8 cellular contexts compared by ENCODE assay signal in the genomic region with DNA sequence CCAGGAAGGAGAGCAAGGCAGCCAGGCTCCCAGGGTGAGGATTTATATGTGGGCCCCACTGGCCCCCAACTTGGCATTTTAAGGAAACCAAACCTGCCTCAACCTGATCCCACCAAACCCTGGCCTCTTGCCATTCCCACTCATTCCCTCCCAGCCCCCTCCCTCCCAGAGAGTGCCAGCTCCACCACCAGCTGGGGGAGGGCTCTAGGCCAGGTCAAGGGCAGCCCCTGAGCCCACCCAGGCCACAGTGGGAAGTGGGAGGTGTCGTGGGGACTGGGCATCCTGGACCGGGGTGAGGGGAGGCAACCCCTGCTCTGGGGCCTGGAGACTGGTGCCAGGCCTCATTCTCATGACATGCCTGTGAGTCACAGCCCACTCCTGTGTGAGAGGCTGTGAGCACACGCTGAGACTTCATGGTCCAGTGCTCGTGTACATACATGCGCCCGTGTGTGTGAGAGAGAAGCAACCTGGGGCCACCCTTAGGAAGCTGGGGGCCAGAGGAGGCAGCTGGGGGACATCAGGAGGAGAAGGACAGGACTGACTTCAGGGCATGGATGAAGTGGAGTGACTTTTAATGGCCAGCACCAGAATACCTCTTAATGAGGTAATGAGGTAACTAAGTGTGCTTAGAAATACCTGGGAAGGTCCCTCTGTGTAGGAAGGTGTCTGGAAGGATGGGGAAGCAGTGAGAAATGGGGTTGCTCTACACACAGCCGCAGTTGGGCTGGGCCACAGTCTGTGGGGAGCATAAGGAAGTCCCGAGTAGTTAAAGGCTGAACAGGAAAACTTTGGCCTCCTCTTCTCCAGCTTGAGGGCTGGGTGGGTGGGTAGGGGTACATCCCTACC. TPM values are rescaled to one million over a fixed set of nuclear protein-coding genes. Genes with fewer than 3 reads are reported as not detected.
DNase-seq lines count a peak whose midpoint lies in the region; ATAC-seq and TF ChIP-seq lines count a peak whose summit lies in the region.

Gene S100A2 (minus strand): TSS at position 316 of the 846 bp plus-strand sequence. CDS start 1,967 bp downstream, outside the sequence.

- no peaks in the 10 kb centered on the region for H3K27me3 ChIP-seq in body of pancreas

- DNase-seq in GM03348 (ENCODE audit: low spot score) (peak; percentile 90), HT-29 (ENCODE audit: low spot score) (peak; percentile 81), SW480 (ENCODE audit: low spot score) (peak; percentile 93), body of pancreas (peak in 2 of 4 donors; percentile 40 to 57), kidney tubule cell (ENCODE audit: low spot score) (peak; percentile 99), NCI-H1436 (lab: John Stamatoyannopoulos, UW) (no peak)
- peak; percentile 54 for DNase-seq in stimulated activated CD4-positive, alpha-beta T cell treated with anti-CD3 and anti-CD28 coated beads, Interleukin-2, amount 100 ng/mL, for 4 hours (ENCODE audit: low read depth)

- H3K36me3 ChIP-seq in body of pancreas (replicated peaks in 1 of 2; ENCODE audit: insufficient read depth in 1 of 2, low read depth in 2 of 2), result no peaks in the 10 kb centered on the region

- no peaks in the 10 kb centered on the region for H3K9me3 ChIP-seq in body of pancreas

- peak within 1 kb of the TSS; percentile 76 to 86 (median 82) for H3K27ac ChIP-seq in body of pancreas

- intact Hi-C loops in body of pancreas (cut with DNase I), result loop anchor here (5.0 kb wide), 1 partner anchor 38 kb away; no protein-coding TSS in a partner anchor

- peak; percentile 7 for ATAC-seq in body of pancreas
- no peak for ATAC-seq in GM19328 (IDR thresholded peaks at IDR 0.05; ENCODE audit: unreplicated experiment)

- peaks cover 33% of the 10 kb centered on the region for H3K4me1 ChIP-seq in body of pancreas

- H3K4me3 ChIP-seq in body of pancreas, result no peak within 1 kb of the TSS

- TF ChIP-seq CTCF in body of pancreas (IDR thresholded peaks at IDR 0.05), result no peak

- 62 to 68% methylated on average over 4 to 8 of the region's 8 CpGs for WGBS in body of pancreas, 2 donors

- no peak for TF ChIP-seq POLR2A in body of pancreas (IDR thresholded peaks at IDR 0.05)

RNA-seq across cellular contexts. Expression of gene S100A2, which starts in this region (rescaled TPM):
- total RNA-seq in HT-29 (2014; rRNA removed; shearing (Covaris generic)), result 17.9 and 26.4 TPM in 2 replicates
- total RNA-seq in body of pancreas, result not detected

Comparison
In these comparisons a context has a peak if more than half of its experiments do, and no peak if none do; other contexts are left out.
1. RNA of gene S100A2 (total RNA-seq): 17.9 to 26.4 TPM in HT-29; not detected in body of pancreas; every median in the first group is over 10 times any median in the second.
2. Peak in ATAC-seq and H3K27ac ChIP-seq in body of pancreas; RNA of the gene not detected or under 1 TPM.